In the genomic region with DNA sequence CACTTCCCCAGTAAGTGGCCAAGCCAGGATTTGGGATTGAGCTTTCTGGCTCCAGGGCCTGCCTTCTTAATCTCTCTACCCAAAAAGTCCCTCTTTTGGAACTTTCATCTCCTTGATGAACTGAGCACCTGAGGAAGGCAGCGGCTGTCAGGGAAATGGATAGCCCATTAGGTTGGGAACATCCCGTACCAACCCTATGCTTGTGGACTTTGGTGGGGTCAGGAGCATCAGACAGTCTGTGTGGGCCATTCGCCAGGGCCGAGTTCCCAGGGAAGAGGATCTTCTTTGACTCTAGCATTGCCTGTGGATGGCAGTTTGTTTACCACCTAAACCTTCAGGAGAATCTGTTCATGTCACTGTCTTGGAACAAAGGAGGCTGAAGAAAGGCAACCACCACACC, we compare ENCODE assay signal across 22 cellular contexts. TPM values are rescaled to one million over a fixed set of nuclear protein-coding genes. Genes with fewer than 3 reads are reported as not detected.
"Had no signal": no experiment of that assay in that cellular context is flagged by ENCODE, and none has a peak within 500 bp of the region (broad histone marks: within the 10 kb centered on the region; RNA-seq: fewer than 3 reads in every experiment).

No MANE protein-coding gene starts in this region.

- ATAC-seq: activated CD4-positive, alpha-beta T cell treated with anti-CD3 and anti-CD28 coated beads for 36 hours; activated CD8-positive, alpha-beta memory T cell treated with anti-CD3 and anti-CD28 coated beads, Interleukin-2, amount 10 ng/mL, durations not matched to agents 7 days and 5 days; activated CD8-positive, alpha-beta T cell treated with anti-CD3 and anti-CD28 coated beads, Interleukin-2, amount 10 ng/mL, durations not matched to agents 7 days and 5 days; effector memory CD8-positive, alpha-beta T cell; heart right ventricle; lower lobe of right lung; natural killer cell treated with Interleukin-12 subunit alpha and Interleukin-12 subunit beta and Interleukin-15 and Interleukin-18, amount 100 ng/mL, for 72 hours; stimulated activated naive B cell treated with anti-CD40 and anti-IgM and Interleukin-4, amounts not matched to agents 10 μg/mL and 1 μg/mL and 100 μg/mL, for 72 hours had no signal

- H3K4me1 ChIP-seq: colonic mucosa had no signal

- H3K27ac Mint-ChIP-seq: activated CD4-positive, alpha-beta T cell treated with anti-CD3 and anti-CD28 coated beads for 36 hours; activated CD8-positive, alpha-beta memory T cell treated with anti-CD3 and anti-CD28 coated beads, Interleukin-2, amount 10 ng/mL, durations not matched to agents 7 days and 5 days; activated CD8-positive, alpha-beta T cell treated with anti-CD3 and anti-CD28 coated beads, Interleukin-2, amount 10 ng/mL, durations not matched to agents 7 days and 5 days; activated naive CD4-positive, alpha-beta T cell treated with anti-CD3 and anti-CD28 coated beads, Interleukin-2, amount 50 U/mL, for 24 hours; activated T-helper 2 cell treated with anti-CD3 and anti-CD28 coated beads, Interferon-gamma antibody, Interleukin-2, Interleukin-4, amounts not matched to agents 10 μg/mL and 5 μg/mL and 100 μg/mL, durations not matched to agents 14 hours and 24 hours and 36 hours; effector memory CD8-positive, alpha-beta T cell; natural killer cell treated with Interleukin-12 subunit alpha and Interleukin-12 subunit beta and Interleukin-15 and Interleukin-18, amount 100 ng/mL, for 72 hours had no signal

- H3K27me3 ChIP-seq: colonic mucosa, heart right ventricle, stomach, upper lobe of left lung, vagina had no signal

- H3K4me3 ChIP-seq: colonic mucosa, heart right ventricle, lower lobe of right lung, smooth muscle cell, stomach, upper lobe of left lung, vagina had no signal

- H3K9me3 ChIP-seq: colonic mucosa, heart right ventricle, lower lobe of right lung, stomach, upper lobe of left lung, vagina had no signal

- H3K36me3 Mint-ChIP-seq: activated CD8-positive, alpha-beta memory T cell treated with anti-CD3 and anti-CD28 coated beads, Interleukin-2, amount 10 ng/mL, durations not matched to agents 7 days and 5 days; activated naive CD4-positive, alpha-beta T cell treated with anti-CD3 and anti-CD28 coated beads, Interleukin-2, amount 50 U/mL, for 24 hours; natural killer cell treated with Interleukin-12 subunit alpha and Interleukin-12 subunit beta and Interleukin-15 and Interleukin-18, amount 100 ng/mL, for 72 hours had no signal

- H3K36me3 ChIP-seq: colonic mucosa, lower lobe of right lung, upper lobe of left lung, vagina had no signal

- H3K9me3 Mint-ChIP-seq: activated naive CD4-positive, alpha-beta T cell treated with anti-CD3 and anti-CD28 coated beads, Interleukin-2, amount 50 U/mL, for 24 hours; activated T-helper 2 cell treated with anti-CD3 and anti-CD28 coated beads, Interferon-gamma antibody, Interleukin-2, Interleukin-4, amounts not matched to agents 10 μg/mL and 5 μg/mL and 100 μg/mL, durations not matched to agents 14 hours and 24 hours and 36 hours; effector memory CD8-positive, alpha-beta T cell; natural killer cell treated with Interleukin-12 subunit alpha and Interleukin-12 subunit beta and Interleukin-15 and Interleukin-18, amount 100 ng/mL, for 72 hours; stimulated activated naive B cell treated with anti-CD40 and anti-IgM and Interleukin-4, amounts not matched to agents 10 μg/mL and 1 μg/mL and 100 μg/mL, for 72 hours had no signal

- H3K4me2 ChIP-seq: smooth muscle cell had no signal

- H3K4me1 Mint-ChIP-seq: activated CD4-positive, alpha-beta T cell treated with anti-CD3 and anti-CD28 coated beads for 36 hours; activated naive CD4-positive, alpha-beta T cell treated with anti-CD3 and anti-CD28 coated beads, Interleukin-2, amount 50 U/mL, for 24 hours had no signal

- H3K27me3 Mint-ChIP-seq: activated CD4-positive, alpha-beta T cell treated with anti-CD3 and anti-CD28 coated beads for 36 hours; activated CD8-positive, alpha-beta memory T cell treated with anti-CD3 and anti-CD28 coated beads, Interleukin-2, amount 10 ng/mL, durations not matched to agents 7 days and 5 days; activated naive CD4-positive, alpha-beta T cell treated with anti-CD3 and anti-CD28 coated beads, Interleukin-2, amount 50 U/mL, for 24 hours; stimulated activated naive B cell treated with anti-CD40 and anti-IgM and Interleukin-4, amounts not matched to agents 10 μg/mL and 1 μg/mL and 100 μg/mL, for 72 hours had no signal

- H3K27ac ChIP-seq: colonic mucosa, lower lobe of right lung, vagina had no signal

- DNase-seq: activated CD4-positive, alpha-beta T cell treated with anti-CD3 and anti-CD28 coated beads for 36 hours; activated CD4-positive, CD25-positive, alpha-beta regulatory T cell; activated CD8-positive, alpha-beta memory T cell treated with anti-CD3 and anti-CD28 coated beads, Interleukin-2, amount 10 ng/mL, durations not matched to agents 7 days and 5 days; activated CD8-positive, alpha-beta T cell treated with anti-CD3 and anti-CD28 coated beads, Interleukin-2, amount 10 ng/mL, durations not matched to agents 7 days and 5 days; activated T-cell treated with anti-CD3 and anti-CD28 coated beads, Interleukin-2, amount 50 U/mL, for 48 hours; colonic mucosa; effector memory CD8-positive, alpha-beta T cell; erythroblast; foreskin fibroblast; heart right ventricle; lower lobe of right lung; mesenchymal stem cell; stimulated activated CD4-positive, alpha-beta T cell treated with anti-CD3 and anti-CD28 coated beads, Interleukin-1b, Interleukin-23, amount 100 ng/mL, for 48 hours; stimulated activated naive B cell treated with anti-CD40 and anti-IgM and Interleukin-4, amounts not matched to agents 10 μg/mL and 1 μg/mL and 100 μg/mL, for 72 hours; stomach; upper lobe of left lung had no signal

- H3K4me3 Mint-ChIP-seq: activated CD4-positive, alpha-beta T cell treated with anti-CD3 and anti-CD28 coated beads for 36 hours; activated CD8-positive, alpha-beta memory T cell treated with anti-CD3 and anti-CD28 coated beads, Interleukin-2, amount 10 ng/mL, durations not matched to agents 7 days and 5 days; activated CD8-positive, alpha-beta T cell treated with anti-CD3 and anti-CD28 coated beads, Interleukin-2, amount 10 ng/mL, durations not matched to agents 7 days and 5 days; activated naive CD4-positive, alpha-beta T cell treated with anti-CD3 and anti-CD28 coated beads, Interleukin-2, amount 50 U/mL, for 24 hours; effector memory CD8-positive, alpha-beta T cell; natural killer cell treated with Interleukin-12 subunit alpha and Interleukin-12 subunit beta and Interleukin-15 and Interleukin-18, amount 100 ng/mL, for 72 hours; stimulated activated naive B cell treated with anti-CD40 and anti-IgM and Interleukin-4, amounts not matched to agents 10 μg/mL and 1 μg/mL and 100 μg/mL, for 72 hours had no signal

RNA-seq across cellular contexts. Expression of a gene that starts 30.2 kb away (rescaled TPM):
- total RNA-seq: activated CD8-positive, alpha-beta memory T cell treated with anti-CD3 and anti-CD28 coated beads, Interleukin-2, amount 10 ng/mL, durations not matched to agents 7 days and 5 days; T-helper 1 cell treated with Interleukin-12 subunit alpha and Interleukin-12 subunit beta and Interleukin-4 antibody, amounts not matched to agents 30 ng/mL and 1 ng/mL, for 36 hours had no signal
